Comparison of ENCODE assay signal across 13 cellular contexts in the genomic region with DNA sequence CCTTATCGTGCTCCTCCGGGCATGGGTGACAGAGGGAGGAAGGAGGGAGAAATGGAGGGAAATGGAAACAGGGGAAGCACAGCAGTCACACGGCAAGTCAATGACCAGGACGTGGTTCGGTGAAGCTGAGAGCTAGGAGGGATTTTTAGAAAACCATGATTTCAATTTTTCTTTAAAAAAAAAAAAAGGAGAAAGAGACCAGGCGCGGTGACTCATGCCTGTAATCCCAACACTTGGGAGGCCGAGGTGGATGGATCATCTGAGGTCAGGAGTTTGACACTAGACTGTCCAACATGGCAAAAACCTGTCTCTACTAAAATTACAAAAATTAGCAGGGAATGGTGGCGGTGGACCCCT. TPM values are rescaled to one million over a fixed set of nuclear protein-coding genes. Genes with fewer than 3 reads are reported as not detected.
DNase-seq lines count a peak whose midpoint lies in the region; ATAC-seq, FAIRE-seq and TF ChIP-seq lines count a peak whose summit lies in the region.
"Had no signal": no experiment of that assay in that cellular context is flagged by ENCODE, and none has a peak within 500 bp of the region (broad histone marks: within the 10 kb centered on the region; RNA-seq: fewer than 3 reads in every experiment).

No MANE protein-coding gene starts in this region.

- in situ Hi-C loops in GM12878 (cut with MboI) = no loop called here

- peak overlapping the region; percentile 83 for H3K4me3 Mint-ChIP-seq in T-helper 1 cell treated with Interleukin-12 subunit alpha and Interleukin-12 subunit beta and Interleukin-4 antibody, amounts not matched to agents 30 μg/mL and 1 μg/mL, for 36 hours

- no peak overlapping the region for H3K27ac ChIP-seq in GM12878 (ENCODE audit: control insufficient read depth, insufficient read depth)
- peak overlapping the region; percentile 96 for H3K27ac ChIP-seq in neutrophil
- H3K27ac ChIP-seq: SJCRH30 had no signal

- RAD21 ChIA-PET in GM12878 (lab: Charles Lee; ENCODE audit: unreplicated experiment) = interaction anchor here (1.6 kb wide), 1 partner anchor 20 kb away, joined by 4 read pairs; the partner anchor contains the start of gene PARK7

- WGBS in GM12878 (ENCODE audit: insufficient coverage, insufficient replicate concordance, low lambda C conversion rate, missing lambda C conversion rate) = 28% methylated on average over 7 of the region's 9 CpGs

- peaks cover 25% of the 10 kb centered on the region for H3K27me3 Mint-ChIP-seq in T-helper 1 cell treated with Interleukin-12 subunit alpha and Interleukin-12 subunit beta and Interleukin-4 antibody, amounts not matched to agents 30 μg/mL and 1 μg/mL, for 36 hours (ENCODE audit: low read depth)

- intact Hi-C loops in GM12878 (cut with micrococcal nuclease; ENCODE audit: unreplicated experiment) = no loop called here

- CTCF ChIA-PET in GM12878 (lab: Yijun Ruan, JAX) = interaction anchor here (0.6 to 1.4 kb wide), 2 partner anchors 189 to 1347 kb away, joined by 3 read pairs; no protein-coding TSS in a partner anchor

- H3K79me2 ChIP-seq in GM12878 (ENCODE audit: control insufficient read depth, insufficient read depth, low read length) = no peaks in the 10 kb centered on the region

- peak overlapping the region; percentile 0 for H3K4me2 ChIP-seq in GM12878 (ENCODE audit: control insufficient read depth, insufficient read depth)

- POLR2A ChIA-PET in GM12878 (lab: Charles Lee) = interaction anchor here (0.9 kb wide), 1 partner anchor 20 kb away, joined by 3 read pairs; the partner anchor contains the start of gene PARK7

- peaks cover 5% of the 10 kb centered on the region; the same call in 1 of the 2 replicates for H3K4me1 ChIP-seq in GM12878 (ENCODE audit: control insufficient read depth, insufficient read depth, low read length)
- H3K4me1 ChIP-seq in neutrophil (ENCODE audit: control insufficient read depth in 1 of 2, insufficient read depth in 1 of 2, low read depth in 1 of 2, low read length in 1 of 2) = peaks cover 67 to 68% of the 10 kb centered on the region in 2 experiments
- H3K4me1 ChIP-seq: foreskin keratinocyte, vagina had no signal

- H3K9me3 Mint-ChIP-seq in T-helper 1 cell treated with Interleukin-12 subunit alpha and Interleukin-12 subunit beta and Interleukin-4 antibody, amounts not matched to agents 30 μg/mL and 1 μg/mL, for 36 hours = no peaks in the 10 kb centered on the region

- H3K27me3 ChIP-seq in GM12878 (replicated peaks in 1 of 2; ENCODE audit: control insufficient read depth in 2 of 2, insufficient read depth in 2 of 2, low read length in 1 of 2) = peaks cover 5 to 8% of the 10 kb centered on the region in 2 experiments; a peak in 3 of 4 replicates
- H3K27me3 ChIP-seq in neutrophil = no peaks in the 10 kb centered on the region
- H3K27me3 ChIP-seq: vagina had no signal

- no peak overlapping the region for H3K9ac ChIP-seq in GM12878 (ENCODE audit: control insufficient read depth, insufficient read depth, low read length)

- SMC1A ChIA-PET in GM12878 (lab: Charles Lee; ENCODE audit: uncharacterized antibody, unreplicated experiment) = interaction anchor here (1.1 to 2.3 kb wide), 3 partner anchors 8 to 20 kb away, joined by 3 to 9 read pairs (median 5); partner anchors contain the start of gene PARK7

- H3K4me3 ChIP-seq in GM12878 (no peak overlapping the region), neutrophil (ENCODE audit: low read depth in 1 of 2, low read length in 1 of 2) (peak overlapping the region; percentile 65)
- H3K4me3 ChIP-seq: SJCRH30 had no signal

- peaks cover 28% of the 10 kb centered on the region for H3K4me1 Mint-ChIP-seq in T-helper 1 cell treated with Interleukin-12 subunit alpha and Interleukin-12 subunit beta and Interleukin-4 antibody, amounts not matched to agents 30 μg/mL and 1 μg/mL, for 36 hours (ENCODE audit: low read depth)

- H4K20me1 ChIP-seq in GM12878 (ENCODE audit: control insufficient read depth, insufficient read depth) = no peaks in the 10 kb centered on the region

- peak overlapping the region; percentile 72 for H3K27ac Mint-ChIP-seq in T-helper 1 cell treated with Interleukin-12 subunit alpha and Interleukin-12 subunit beta and Interleukin-4 antibody, amounts not matched to agents 30 μg/mL and 1 μg/mL, for 36 hours

- H2AFZ ChIP-seq in GM12878 (ENCODE audit: control insufficient read depth, low read depth, low read length) = no peak overlapping the region

- DNase-seq in T-helper 1 cell (no peak), M059J (ENCODE audit: low read depth) (peak; percentile 77), GM12878 (ENCODE audit: low read depth, low spot score) (no peak), DMS 273 (lab: John Stamatoyannopoulos, UW; ENCODE audit: unreplicated experiment) (no peak), T1000 (lab: John Stamatoyannopoulos, UW) (no peak)

- BruUV-seq in GM12878 (replicated peaks; lab: Mats Ljungman, UMichigan) = no TSS peak

- no peak for TF ChIP-seq POLR2A in GM12878 (IDR thresholded peaks at IDR 0.05; ENCODE audit: low read depth, low read length)

- TF ChIP-seq RAD21 in GM12878 (IDR thresholded peaks at IDR 0.05; ENCODE audit: insufficient read depth, low read depth, low read length) = no peak

- FAIRE-seq in GM12878 (lab: Jason Lieb, UNC) = no peak
- FAIRE-seq: A204.1, colon had no signal

- TF ChIP-seq CTCF in GM12878 (IDR thresholded peaks at IDR 0.05 in 2 of 3, conservative IDR thresholded peaks at IDR 0.05 in 1 of 3; ENCODE audit: control insufficient read depth in 2 of 3, extremely low read depth in 1 of 3, insufficient read depth in 1 of 3, low read depth in 3 of 3, low read length in 3 of 3) = no peak
- TF ChIP-seq CTCF in neutrophil (IDR thresholded peaks at IDR 0.05) = no peak

- H3K36me3 ChIP-seq in GM12878 (ENCODE audit: control insufficient read depth in 2 of 2, insufficient read depth in 2 of 2, low read length in 1 of 2) (no peaks in the 10 kb centered on the region), neutrophil (no peaks in the 10 kb centered on the region)
- H3K36me3 ChIP-seq: SJCRH30, vagina had no signal

- no peak for TF ChIP-seq EP300 in GM12878 (IDR thresholded peaks at IDR 0.05; ENCODE audit: borderline replicate concordance in 1 of 2, control insufficient read depth in 1 of 2, low read depth in 2 of 2, low read length in 2 of 2)

- no peaks in the 10 kb centered on the region for H3K36me3 Mint-ChIP-seq in T-helper 1 cell treated with Interleukin-12 subunit alpha and Interleukin-12 subunit beta and Interleukin-4 antibody, amounts not matched to agents 30 μg/mL and 1 μg/mL, for 36 hours (ENCODE audit: low read depth)

- ATAC-seq in GM12878 = peak; percentile 11; the same call in 2 of the 3 replicates
- no peak for ATAC-seq in HG03045 (IDR thresholded peaks at IDR 0.05; ENCODE audit: unreplicated experiment)

- no peaks in the 10 kb centered on the region for H3K9me3 ChIP-seq in GM12878 (replicated peaks; ENCODE audit: control insufficient read depth, insufficient read depth, low read length)
- no peaks in the 10 kb centered on the region for H3K9me3 ChIP-seq in neutrophil
- H3K9me3 ChIP-seq: SJCRH30, vagina had no signal

TF ChIP-seq in GM12878, 131 proteins besides CTCF, POLR2A, EP300 and RAD21 (continues in another document):
- TF ChIP-seq SP1 (IDR thresholded peaks at IDR 0.05; ENCODE audit: low read depth, low read length) = no peak
- TF ChIP-seq GABPA (IDR thresholded peaks at IDR 0.05; ENCODE audit: low read depth) = no peak

RNA-seq across cellular contexts. Expression of gene TNFRSF9, which starts 0.8 kb away (rescaled TPM):
- 10.5 and 11.0 TPM in 2 replicates for total RNA-seq in M059J (2014; rRNA removed; shearing (Covaris generic))
- total RNA-seq in GM12878 (2013; cell fraction: nucleolus; rRNA removed) = 22.8 and 24.3 TPM in 2 replicates
- total RNA-seq in GM12878 (2014; rRNA removed) = 4.0 and 4.4 TPM in 2 replicates
- 5.9 and 7.0 TPM in 2 replicates for total RNA-seq in GM12878 (2014; rRNA removed; fragmentation: Illumina TruSeq; extraction: Trizol)
- 5.6 and 7.6 TPM in 2 replicates for total RNA-seq in GM12878 (2021)
- polyA plus RNA-seq in GM12878 (2011; ENCODE audit: low read depth) = 0.33 TPM
- polyA plus RNA-seq in GM12878 (2011; rRNA removed) = 24.7 and 25.6 TPM in 2 replicates
- polyA plus RNA-seq in GM12878 (2011; cell fraction: cytosol; rRNA removed) = 17.5 and 21.8 TPM in 2 replicates
- 7.0 and 7.8 TPM in 2 replicates for polyA plus RNA-seq in GM12878 (2011; cell fraction: nucleus; rRNA removed)
- 1.1 and 1.2 TPM in 2 replicates for polyA plus RNA-seq in GM12878 (2012)
- 5.4 and 5.7 TPM in 2 replicates for polyA plus RNA-seq in GM12878 (2014; fragmentation: Illumina TruSeq; extraction: Trizol)
- polyA plus RNA-seq in GM12878 (2014; fragmentation: Nextera tagmentation; extraction: Ambion mirVana) = 1 to 10 TPM; 7.5 to 9.2 TPM
- polyA plus RNA-seq in GM12878 (2014; rRNA removed) = 4.0 and 5.9 TPM in 2 replicates
- 1 to 10 TPM; 2.0 to 2.2 TPM for polyA plus RNA-seq in GM12878 (2016; fragmentation: Nextera tagmentation; extraction: Ambion mirVana)
- polyA minus RNA-seq in GM12878 (2011; rRNA and poly(A)+ RNA removed) = 36.5 and 45.8 TPM in 2 replicates
- 9.9 and 10.0 TPM in 2 replicates for polyA minus RNA-seq in GM12878 (2011; cell fraction: cytosol; rRNA and poly(A)+ RNA removed)
- polyA minus RNA-seq in GM12878 (2011; cell fraction: nucleus; rRNA and poly(A)+ RNA removed) = 4.0 and 6.0 TPM in 2 replicates
- total RNA-seq: SJCRH30, vagina had no signal

RNA-seq across cellular contexts. Expression of gene PARK7, which starts 20.1 kb away (rescaled TPM):
- total RNA-seq in M059J (2014; rRNA removed; shearing (Covaris generic)) = 231 and 297 TPM in 2 replicates
- 40.2 and 45.4 TPM in 2 replicates for total RNA-seq in GM12878 (2013; cell fraction: nucleolus; rRNA removed)
- 267 and 294 TPM in 2 replicates for total RNA-seq in GM12878 (2014; rRNA removed)
- total RNA-seq in GM12878 (2014; rRNA removed; fragmentation: Illumina TruSeq; extraction: Trizol) = 293 and 296 TPM in 2 replicates
- total RNA-seq in GM12878 (2021) = 405 and 406 TPM in 2 replicates
- 273 TPM for polyA plus RNA-seq in GM12878 (2011; ENCODE audit: low read depth)
- polyA plus RNA-seq in GM12878 (2011; rRNA removed) = 523 and 619 TPM in 2 replicates
- 271 and 290 TPM in 2 replicates for polyA plus RNA-seq in GM12878 (2011; cell fraction: cytosol; rRNA removed)
- polyA plus RNA-seq in GM12878 (2011; cell fraction: nucleus; rRNA removed) = 199 and 211 TPM in 2 replicates
- 355 and 386 TPM in 2 replicates for polyA plus RNA-seq in GM12878 (2012)
- 391 and 465 TPM in 2 replicates for polyA plus RNA-seq in GM12878 (2014; fragmentation: Illumina TruSeq; extraction: Trizol)
- 1,000 to 10,000 TPM in 1 of 2 experiments, 100 to 1,000 TPM in 1; 948 to 1,056 TPM for polyA plus RNA-seq in GM12878 (2014; fragmentation: Nextera tagmentation; extraction: Ambion mirVana)
- 416 and 466 TPM in 2 replicates for polyA plus RNA-seq in GM12878 (2014; rRNA removed)
- polyA plus RNA-seq in GM12878 (2016; fragmentation: Nextera tagmentation; extraction: Ambion mirVana) = 100 to 1,000 TPM; 717 to 720 TPM
- polyA minus RNA-seq in GM12878 (2011; rRNA and poly(A)+ RNA removed) = 130 and 135 TPM in 2 replicates
- polyA minus RNA-seq in GM12878 (2011; cell fraction: cytosol; rRNA and poly(A)+ RNA removed) = 54.5 and 67.0 TPM in 2 replicates
- 26.0 and 41.7 TPM in 2 replicates for polyA minus RNA-seq in GM12878 (2011; cell fraction: nucleus; rRNA and poly(A)+ RNA removed)
